In genomic region chr15:63505842-63506222, GRCh38 we compare ENCODE assay signal across 8 cellular contexts. TPM values are rescaled to one million over a fixed set of nuclear protein-coding genes. Genes with fewer than 3 reads are reported as not detected.
A peak's percentile ranks its signal among the peaks of the same experiment; 100 is the strongest.
DNase-seq lines count a peak whose midpoint lies in the region; ATAC-seq, FAIRE-seq and TF ChIP-seq lines count a peak whose summit lies in the region.

No MANE protein-coding gene starts in this region.

- no peak for TF ChIP-seq EP300 in sigmoid colon (IDR thresholded peaks at IDR 0.05)

- no peak for ATAC-seq in T-cell (replicated peaks in 1 of 4)

- no peaks in the 10 kb centered on the region for H3K27me3 ChIP-seq in sigmoid colon

- H3K4me3 ChIP-seq in fibroblast of mammary gland (ENCODE audit: control insufficient read depth, low read depth, low read length), result peak overlapping the region; percentile 86
- peak overlapping the region; percentile 75 to 87 (median 80) for H3K4me3 ChIP-seq in sigmoid colon

- no peaks in the 10 kb centered on the region for H3K9me3 Mint-ChIP-seq in T-cell

- intact Hi-C loops in sigmoid colon (cut with DNase I), result loop anchor here (5.0 kb wide), 1 partner anchor 46 kb away; no protein-coding TSS in a partner anchor

- no peak for TF ChIP-seq CTCF in fibroblast of mammary gland (conservative IDR thresholded peaks at IDR 0.05; ENCODE audit: control insufficient read depth, insufficient read depth, low read depth, low read length)
- no peak for TF ChIP-seq CTCF in sigmoid colon (IDR thresholded peaks at IDR 0.05)

- H3K27ac Mint-ChIP-seq in T-cell, result peak overlapping the region; percentile 96 to 98

- no peak for TF ChIP-seq POLR2A in sigmoid colon (IDR thresholded peaks at IDR 0.05)

- H3K4me1 ChIP-seq in sigmoid colon, result peaks cover 5 to 82% (median 71%) of the 10 kb centered on the region in 4 donors

- no peaks in the 10 kb centered on the region for H3K27me3 Mint-ChIP-seq in T-cell

- H3K9me3 ChIP-seq in sigmoid colon, result no peaks in the 10 kb centered on the region

- WGBS in sigmoid colon, 2 donors, result 5 to 11% methylated on average over 8 of the region's 8 CpGs

- H3K4me1 Mint-ChIP-seq in T-cell, result peaks cover 74 to 76% (median 75%) of the 10 kb centered on the region in 3 donors

- DNase-seq in GM19239 (ENCODE audit: insufficient read length, low spot score) (no peak), T-cell (no peak), fibroblast of mammary gland (ENCODE audit: low read depth) (no peak), sigmoid colon (no peak), DMS53 (lab: John Stamatoyannopoulos, UW) (no peak), NCI-H748 treated with DMSO at 0.1 percent for 48 hours (lab: John Stamatoyannopoulos, UW) (no peak), SIG-M5 (lab: John Stamatoyannopoulos, UW) (no peak), 8988T (no peak)

- CTCF ChIA-PET in T-cell (lab: Charles Lee), result interaction anchor here (0.7 to 4.3 kb wide), 21 partner anchors 9 to 314 kb away, joined by 3 to 39 read pairs (median 4); no protein-coding TSS in a partner anchor

- POLR2A ChIA-PET in T-cell (lab: Charles Lee), result interaction anchor here (0.5 to 3.1 kb wide), 13 partner anchors 8 to 309 kb away, joined by 3 to 37 read pairs (median 3); no protein-coding TSS in a partner anchor

- no peaks in the 10 kb centered on the region for H3K36me3 ChIP-seq in sigmoid colon

- peaks cover 3% of the 10 kb centered on the region for H3K36me3 Mint-ChIP-seq in T-cell

- peak overlapping the region; percentile 94 to 99 (median 96) for H3K4me3 Mint-ChIP-seq in T-cell

- peak; percentile 21 for FAIRE-seq in GM19239 (lab: Jason Lieb, UNC)

- peak overlapping the region; percentile 94 to 99 (median 98) for H3K27ac ChIP-seq in sigmoid colon

RNA-seq across cellular contexts. Expression of gene USP3, which starts 1.4 kb away (rescaled TPM):
- total RNA-seq in T-cell (100 to 1,000 TPM; 123 to 265 (median 130) TPM), sigmoid colon (10 to 100 TPM; 46.4 to 66.5 (median 64.8) TPM)
- polyA plus RNA-seq in sigmoid colon, result 10 to 100 TPM; 20.4 to 31.4 (median 26.4) TPM
